15 cellular contexts compared by ENCODE assay signal in the genomic region with DNA sequence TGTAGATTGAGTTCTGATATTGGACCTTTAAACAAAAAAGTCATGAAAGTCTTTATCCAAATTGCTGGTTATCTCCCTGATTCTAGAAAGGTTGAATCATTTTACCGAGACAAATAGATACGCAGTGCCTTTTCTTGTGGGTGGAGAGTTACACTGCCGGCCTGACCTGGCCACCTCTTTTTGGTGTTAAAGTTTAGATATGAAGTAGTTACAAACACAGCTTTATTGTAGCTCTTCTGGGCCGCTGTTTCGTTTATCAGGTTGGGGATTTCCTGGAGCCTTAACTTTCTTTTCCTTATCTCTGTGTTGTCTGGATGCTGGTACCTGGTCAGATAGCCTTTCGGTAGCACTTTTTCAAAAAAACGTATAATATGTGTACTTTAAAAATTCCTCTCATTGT.
"Had no signal": no experiment of that assay in that cellular context is flagged by ENCODE, and none has a peak within 500 bp of the region (broad histone marks: within the 10 kb centered on the region; RNA-seq: fewer than 3 reads in every experiment).

No MANE protein-coding gene starts in this region.

- H3K27me3 ChIP-seq: adrenal gland, tibial artery had no signal

- H3K27me3 Mint-ChIP-seq: activated CD4-positive, alpha-beta T cell treated with anti-CD3 and anti-CD28 coated beads, Interleukin-2, amount 10 ng/mL, durations not matched to agents 24 days and 14 days; central memory CD8-positive, alpha-beta T cell had no signal

- DNase-seq: activated CD4-positive, alpha-beta T cell treated with anti-CD3 and anti-CD28 coated beads, Interleukin-2, amount 10 ng/mL, durations not matched to agents 24 days and 14 days; activated CD8-positive, alpha-beta memory T cell treated with anti-CD3 and anti-CD28 coated beads for 24 hours; activated naive CD4-positive, alpha-beta T cell treated with anti-CD3 and anti-CD28 coated beads, Interleukin-2, amount 50 U/mL, for 16 hours; adrenal gland; cortex of kidney; effector CD8-positive, alpha-beta T cell; hypothalamus; mammary epithelial cell; nephron progenitor cell; T-helper 9 cell; tibial artery; WERI-Rb-1 had no signal

- H3K9me3 ChIP-seq: adrenal gland, tibial artery had no signal

- H3K4me3 ChIP-seq: adrenal gland, tibial artery had no signal

- H3K4me3 Mint-ChIP-seq: activated CD4-positive, alpha-beta T cell treated with anti-CD3 and anti-CD28 coated beads, Interleukin-2, amount 10 ng/mL, durations not matched to agents 24 days and 14 days; central memory CD8-positive, alpha-beta T cell; nephron progenitor cell had no signal

- H3K27ac Mint-ChIP-seq: activated CD4-positive, alpha-beta T cell treated with anti-CD3 and anti-CD28 coated beads, Interleukin-2, amount 10 ng/mL, durations not matched to agents 24 days and 14 days; activated T-helper 2 cell treated with anti-CD3 and anti-CD28 coated beads, Interferon-gamma antibody, Interleukin-2, Interleukin-4, amounts not matched to agents 10 μg/mL and 5 μg/mL and 100 μg/mL, durations not matched to agents 14 hours and 24 hours and 36 hours; nephron progenitor cell had no signal

- H3K9me3 Mint-ChIP-seq: activated CD4-positive, alpha-beta T cell treated with anti-CD3 and anti-CD28 coated beads, Interleukin-2, amount 10 ng/mL, durations not matched to agents 24 days and 14 days; activated T-helper 2 cell treated with anti-CD3 and anti-CD28 coated beads, Interferon-gamma antibody, Interleukin-2, Interleukin-4, amounts not matched to agents 10 μg/mL and 5 μg/mL and 100 μg/mL, durations not matched to agents 14 hours and 24 hours and 36 hours; central memory CD8-positive, alpha-beta T cell; nephron progenitor cell had no signal

- H3K27ac ChIP-seq: adrenal gland, epithelial cell of prostate, tibial artery, WERI-Rb-1 had no signal

- H3K36me3 ChIP-seq: adrenal gland, tibial artery, WERI-Rb-1 had no signal
